In genomic region chr11:61155312-61155711, GRCh38 we compare ENCODE assay signal across 16 cellular contexts. TPM values are rescaled to one million over a fixed set of nuclear protein-coding genes. Genes with fewer than 3 reads are reported as not detected.
DNase-seq lines count a peak whose midpoint lies in the region; ATAC-seq, FAIRE-seq and TF ChIP-seq lines count a peak whose summit lies in the region.
"Had no signal": no experiment of that assay in that cellular context is flagged by ENCODE, and none has a peak within 500 bp of the region (broad histone marks: within the 10 kb centered on the region; RNA-seq: fewer than 3 reads in every experiment).

No MANE protein-coding gene starts in this region.

- FAIRE-seq in HepG2 (lab: Jason Lieb, UNC), result no peak
- FAIRE-seq in K562 (lab: Jason Lieb, UNC), result no peak
- FAIRE-seq: H54 had no signal

- H3K9me3 ChIP-seq in HepG2 (ENCODE audit: low read length) (no peaks in the 10 kb centered on the region), right lobe of liver (no peaks in the 10 kb centered on the region), K562 (replicated peaks; ENCODE audit: control insufficient read depth, insufficient read depth, low read depth, low read length) (peaks cover 3% of the 10 kb centered on the region; the same call in 1 of the 2 replicates), trophoblast cell (ENCODE audit: insufficient read depth, low read depth, low read length) (no peaks in the 10 kb centered on the region)

- H3K18ac ChIP-seq in trophoblast cell (ENCODE audit: low read length), result no peak overlapping the region

- H4K12ac ChIP-seq in trophoblast cell (ENCODE audit: low read depth, low read length), result no peak overlapping the region

- CTCF ChIA-PET in HepG2 (lab: Yijun Ruan, JAX; ENCODE audit: low intra/inter-chr PET ratio, low total read pairs), result no interaction called here
- CTCF ChIA-PET in K562 (lab: Yijun Ruan, JAX; ENCODE audit: low intra/inter-chr PET ratio), result no interaction called here

- no peak overlapping the region for H3K4me3 ChIP-seq in HepG2 (replicated peaks in 1 of 3; ENCODE audit: insufficient read depth in 1 of 3, low read depth in 2 of 3, low read length in 3 of 3)
- H3K4me3 ChIP-seq in right lobe of liver, result no peak overlapping the region
- H3K4me3 ChIP-seq in K562, result no peak overlapping the region
- H3K4me3 ChIP-seq in trophoblast cell (ENCODE audit: low read depth, low read length), result no peak overlapping the region
- H3K4me3 ChIP-seq: GM23248 had no signal

- TF ChIP-seq RAD21 in HepG2 (CRISPR knock-in tag; IDR thresholded peaks at IDR 0.05) (no peak), K562 (CRISPR knock-in tag; conservative IDR thresholded peaks at IDR 0.05 in 1 of 2, IDR thresholded peaks at IDR 0.05 in 1 of 2) (no peak)

- H3K27me3 ChIP-seq in HepG2 (ENCODE audit: control insufficient read depth in 1 of 2, insufficient read depth in 2 of 2, low read length in 2 of 2) (no peaks in the 10 kb centered on the region), right lobe of liver (no peaks in the 10 kb centered on the region), K562 (ENCODE audit: control insufficient read depth in 2 of 2, insufficient read depth in 2 of 2, low read length in 2 of 2) (no peaks in the 10 kb centered on the region), trophoblast cell (ENCODE audit: insufficient read depth, low read length) (no peaks in the 10 kb centered on the region), foreskin keratinocyte (no peaks in the 10 kb centered on the region)

- no peak overlapping the region for H3K14ac ChIP-seq in trophoblast cell (ENCODE audit: low read length)

- intact Hi-C loops in HepG2 (cut with micrococcal nuclease; ENCODE audit: unreplicated experiment) (no loop called here), right lobe of liver (cut with DNase I) (no loop called here), K562 (cut with micrococcal nuclease) (no loop called here)

- no peak overlapping the region for H2AK5ac ChIP-seq in trophoblast cell (ENCODE audit: low read length)

- H2BK120ac ChIP-seq in trophoblast cell (ENCODE audit: insufficient read depth, low read length, poor library complexity), result no peak overlapping the region

- POLR2A ChIA-PET in HepG2 (lab: Yijun Ruan, JAX) (no interaction called here), K562 (lab: Yijun Ruan, JAX) (interaction anchor here (0.7 kb wide), 1 partner anchor 173 kb away, joined by 3 read pairs; no protein-coding TSS in a partner anchor)

- no peak overlapping the region for H3K9ac ChIP-seq in HepG2 (ENCODE audit: insufficient read depth, low read depth, low read length)
- no peak overlapping the region for H3K9ac ChIP-seq in K562 (ENCODE audit: insufficient read depth in 1 of 2, low read depth in 2 of 2, low read length in 2 of 2)
- no peak overlapping the region for H3K9ac ChIP-seq in trophoblast cell (ENCODE audit: low read length)
- H3K9ac ChIP-seq: GM23248 had no signal

- 97% methylated on average over 1 of the region's 1 CpG for WGBS in HepG2 (ENCODE audit: low lambda C conversion rate)
- WGBS in right lobe of liver (ENCODE audit: insufficient coverage, low coverage, low lambda C conversion rate, missing lambda C conversion rate), result 100% methylated on average over 1 of the region's 1 CpG
- 93% methylated on average over 1 of the region's 1 CpG for WGBS in K562 (ENCODE audit: insufficient coverage, low coverage, missing lambda C conversion rate)
- WGBS in trophoblast cell (ENCODE audit: extremely low coverage, insufficient coverage, insufficient read length), result no CpG with 5 or more reads among the region's 1 CpG

- H2BK12ac ChIP-seq in trophoblast cell (ENCODE audit: low read length), result no peak overlapping the region

- no peak overlapping the region for H2BK5ac ChIP-seq in trophoblast cell (ENCODE audit: low read depth, low read length, poor library complexity)

- H4K8ac ChIP-seq in trophoblast cell (ENCODE audit: low read depth, low read length), result no peak overlapping the region

- ATAC-seq in HepG2 (no peak), right lobe of liver (no peak), K562 (no peak), foreskin keratinocyte (no peak), GM21723 (IDR thresholded peaks at IDR 0.05; ENCODE audit: unreplicated experiment) (no peak)
- ATAC-seq: CD8-positive, alpha-beta T cell had no signal

- no peak overlapping the region for H4K91ac ChIP-seq in trophoblast cell (ENCODE audit: low read depth, low read length)

- H3K36me3 ChIP-seq in HepG2 (replicated peaks in 1 of 2; ENCODE audit: control insufficient read depth in 1 of 2, insufficient read depth in 2 of 2, low read length in 2 of 2) (peaks cover 0 to 13% of the 10 kb centered on the region in 2 experiments; a peak in 1 of 5 replicates), right lobe of liver (no peaks in the 10 kb centered on the region), K562 (ENCODE audit: control insufficient read depth, insufficient read depth, low read length) (peaks cover 25% of the 10 kb centered on the region; the same call in 2 of the 3 replicates), trophoblast cell (ENCODE audit: control insufficient read depth in 1 of 2, insufficient read depth in 2 of 2, low read length in 2 of 2) (peaks cover 0 to 2% of the 10 kb centered on the region in 2 experiments)

- H3K23ac ChIP-seq in trophoblast cell (ENCODE audit: low read length), result no peak overlapping the region

- no peak for TF ChIP-seq EP300 in HepG2 (IDR thresholded peaks at IDR 0.05; ENCODE audit: low read depth in 2 of 2, low read length in 2 of 2)
- no peak for TF ChIP-seq EP300 in HepG2 (CRISPR knock-in tag; IDR thresholded peaks at IDR 0.05; ENCODE audit: borderline replicate concordance)
- TF ChIP-seq EP300 in K562 (IDR thresholded peaks at IDR 0.05; ENCODE audit: low read length), result no peak

- peaks cover 14% of the 10 kb centered on the region for H3K79me1 ChIP-seq in trophoblast cell (ENCODE audit: low read length)

- TF ChIP-seq CTCF in HepG2 (CRISPR knock-in tag; IDR thresholded peaks at IDR 0.05) (no peak), right lobe of liver (IDR thresholded peaks at IDR 0.05) (no peak), K562 (IDR thresholded peaks at IDR 0.05 in 2 of 3, conservative IDR thresholded peaks at IDR 0.05 in 1 of 3; ENCODE audit: insufficient read depth in 2 of 3, low read depth in 1 of 3, low read length in 3 of 3) (no peak), foreskin keratinocyte (conservative IDR thresholded peaks at IDR 0.05) (no peak)

- H4K20me1 ChIP-seq in HepG2 (ENCODE audit: insufficient read depth, low read length) (peaks cover 9% of the 10 kb centered on the region), K562 (replicated peaks; ENCODE audit: control insufficient read depth, insufficient read depth, low read length) (peaks cover 18% of the 10 kb centered on the region)

- H3K4me1 ChIP-seq in HepG2 (ENCODE audit: insufficient read depth, low read length) (peaks cover 65% of the 10 kb centered on the region), right lobe of liver (peaks cover 0 to 18% (median 0%) of the 10 kb centered on the region in 4 donors), K562 (replicated peaks in 1 of 2; ENCODE audit: control insufficient read depth in 2 of 2, insufficient read depth in 2 of 2, low read length in 2 of 2) (peaks cover 27 to 36% of the 10 kb centered on the region in 2 experiments), trophoblast cell (ENCODE audit: control insufficient read depth in 1 of 2, insufficient read depth in 2 of 2, low read length in 2 of 2) (peaks cover 27 to 31% of the 10 kb centered on the region in 2 experiments), foreskin keratinocyte (peaks cover 25% of the 10 kb centered on the region)

- TF ChIP-seq POLR2A in HepG2 (IDR thresholded peaks at IDR 0.05; ENCODE audit: insufficient read depth in 1 of 2, low read depth in 2 of 2, low read length in 2 of 2), result no peak
- no peak for TF ChIP-seq POLR2A in right lobe of liver (IDR thresholded peaks at IDR 0.05)
- no peak for TF ChIP-seq POLR2A in K562 (conservative IDR thresholded peaks at IDR 0.05)

- H2AFZ ChIP-seq in HepG2 (ENCODE audit: low read length), result no peak overlapping the region
- H2AFZ ChIP-seq in K562 (ENCODE audit: low read depth, low read length), result no peak overlapping the region
- no peak overlapping the region for H2AFZ ChIP-seq in trophoblast cell (ENCODE audit: insufficient read depth, low read length, poor library complexity)
- H2AFZ ChIP-seq: GM23248 had no signal

- BruUV-seq in HepG2 (replicated peaks; lab: Mats Ljungman, UMichigan) (no TSS peak), K562 (replicated peaks; lab: Mats Ljungman, UMichigan) (no TSS peak)

- peak overlapping the region; percentile 50 for H3K4ac ChIP-seq in trophoblast cell (ENCODE audit: low read depth, low read length)

- DNase-seq in HepG2 (ENCODE audit: low spot score) (no peak), right lobe of liver (no peak), K562 (ENCODE audit: extremely low read depth in 1 of 4, low spot score in 3 of 4) (no peak), trophoblast cell (no peak), activated gamma-delta T cell (lab: John Stamatoyannopoulos, UW) (no peak), foreskin keratinocyte (no peak)
- DNase-seq: CD8-positive, alpha-beta T cell; COR-L47; DMS53; GF-D8; GM23248 had no signal

- H3K9me1 ChIP-seq in K562 (ENCODE audit: control insufficient read depth, insufficient read depth, low read length), result peaks cover 6% of the 10 kb centered on the region

- H3K79me2 ChIP-seq in HepG2 (ENCODE audit: insufficient read depth, low read length) (peaks cover 42% of the 10 kb centered on the region), K562 (ENCODE audit: control insufficient read depth, insufficient read depth, low read length) (peaks cover 90% of the 10 kb centered on the region), trophoblast cell (ENCODE audit: control insufficient read depth, insufficient read depth, low read length, poor library complexity) (peaks cover 20% of the 10 kb centered on the region)

- in situ Hi-C loops in HepG2 (cut with HindIII; ENCODE audit: extremely low pct_ligation_motif_present, low pct_unique_long_range_greater_than_20kb), result no loop called here
- in situ Hi-C loops in K562 (cut with MboI), result no loop called here

- H3K4me2 ChIP-seq in HepG2 (ENCODE audit: low read depth, low read length) (no peak overlapping the region), K562 (ENCODE audit: insufficient read depth, low read length) (no peak overlapping the region), trophoblast cell (ENCODE audit: low read length) (no peak overlapping the region)

- H3K27ac ChIP-seq in HepG2 (ENCODE audit: extremely low read length, insufficient read depth, low read length), result no peak overlapping the region
- H3K27ac ChIP-seq in right lobe of liver, result no peak overlapping the region
- no peak overlapping the region for H3K27ac ChIP-seq in K562 (ENCODE audit: extremely low read depth, low read depth, low read length)
- no peak overlapping the region for H3K27ac ChIP-seq in trophoblast cell (ENCODE audit: low read depth, low read length)
- H3K27ac ChIP-seq in foreskin keratinocyte, result no peak overlapping the region
- H3K27ac ChIP-seq: 22Rv1, GM23248 had no signal

RNA-seq across cellular contexts. Expression of gene VPS37C, which starts 5.9 kb away (rescaled TPM):
- total RNA-seq in HepG2 (2016; rRNA removed; fragmentation: Illumina TruSeq; extraction: Trizol) (8.0 and 8.8 TPM in 2 replicates), right lobe of liver (1 to 10 TPM; 4.6 to 7.6 (median 6.0) TPM), K562 (2014; rRNA removed) (12.4 and 17.3 TPM in 2 replicates), K562 (2014; rRNA removed; fragmentation: Illumina TruSeq; extraction: Trizol) (6.7 and 7.1 TPM in 2 replicates), K562 (2015; rRNA removed; fragmentation: Illumina TruSeq; extraction: Trizol) (10.7 and 10.8 TPM in 2 replicates), K562 (2021) (23.9 and 29.8 TPM in 2 replicates), foreskin keratinocyte (11.5 and 14.2 TPM in 2 replicates)
- total RNA-seq in HepG2 (2016; cell fraction: cytosol; rRNA removed; fragmentation: Illumina TruSeq; extraction: Trizol; ENCODE audit: low read depth), result 5.5 and 8.1 TPM in 2 replicates
- 6.1 and 10.4 TPM in 2 replicates for total RNA-seq in HepG2 (2016; cell fraction: insoluble cytoplasmic fraction; rRNA removed; fragmentation: Illumina TruSeq; extraction: Trizol)
- 9.9 and 11.8 TPM in 2 replicates for total RNA-seq in HepG2 (2016; cell fraction: membrane; rRNA removed; fragmentation: Illumina TruSeq; extraction: Trizol)
- total RNA-seq in HepG2 (2016; cell fraction: nucleus; rRNA removed; fragmentation: Illumina TruSeq; extraction: Trizol), result 6.8 and 8.7 TPM in 2 replicates
- polyA plus RNA-seq in HepG2 (2011; rRNA removed) (7.5 and 8.8 TPM in 2 replicates), K562 (2011; rRNA removed) (11.5 and 15.1 TPM in 2 replicates), K562 (2014; fragmentation: Illumina TruSeq; extraction: Trizol) (12.8 and 17.1 TPM in 2 replicates), K562 (2014; fragmentation: Nextera tagmentation; extraction: Ambion mirVana) (under 1 TPM; 0.62 to 0.96 TPM), K562 (2014; rRNA removed) (16.4 and 18.2 TPM in 2 replicates), foreskin keratinocyte (11.1 TPM in 2 replicates)
- polyA plus RNA-seq in HepG2 (2011; cell fraction: cytosol; rRNA removed), result 7.1 and 8.8 TPM in 2 replicates
- 17.8 and 18.7 TPM in 2 replicates for polyA plus RNA-seq in HepG2 (2011; cell fraction: nucleus; rRNA removed)
- 9.1 and 10.1 TPM in 2 replicates for polyA plus RNA-seq in HepG2 (2012)
- polyA plus RNA-seq in HepG2 (2016; cell fraction: cytosol; fragmentation: Illumina TruSeq; extraction: Trizol; ENCODE audit: low read depth), result 3.4 and 4.2 TPM in 2 replicates
- polyA plus RNA-seq in HepG2 (2016; cell fraction: insoluble cytoplasmic fraction; fragmentation: Illumina TruSeq; extraction: Trizol; ENCODE audit: low read depth), result 8.1 and 12.2 TPM in 2 replicates
- polyA plus RNA-seq in HepG2 (2016; cell fraction: membrane; fragmentation: Illumina TruSeq; extraction: Trizol; ENCODE audit: low read depth), result 8.7 and 10.6 TPM in 2 replicates
- 14.6 and 15.9 TPM in 2 replicates for polyA plus RNA-seq in HepG2 (2016; cell fraction: nucleus; fragmentation: Illumina TruSeq; extraction: Trizol; ENCODE audit: insufficient read depth, low read depth)
- 9.3 and 11.0 TPM in 2 replicates for polyA minus RNA-seq in HepG2 (2011; rRNA and poly(A)+ RNA removed; ENCODE audit: low replicate concordance)
- 2.6 and 4.1 TPM in 2 replicates for polyA minus RNA-seq in HepG2 (2011; cell fraction: cytosol; rRNA and poly(A)+ RNA removed)
- polyA minus RNA-seq in HepG2 (2011; cell fraction: nucleus; rRNA and poly(A)+ RNA removed), result 7.6 and 10.3 TPM in 2 replicates
- total RNA-seq in K562 (2011; cell fraction: chromatin; rRNA removed; ENCODE audit: low replicate concordance), result 39.7 and 60.4 TPM in 2 replicates
- total RNA-seq in K562 (2011; cell fraction: nucleolus; rRNA removed), result 29.2 and 34.2 TPM in 2 replicates
- 49.8 and 67.2 TPM in 2 replicates for total RNA-seq in K562 (2011; cell fraction: nucleoplasm; rRNA removed)
- polyA plus RNA-seq in K562 (2011; cell fraction: cytosol; rRNA removed), result 11.9 and 17.4 TPM in 2 replicates
- polyA plus RNA-seq in K562 (2011; cell fraction: nucleus; rRNA removed), result 21.3 and 30.6 TPM in 2 replicates
- 15.8 and 22.0 TPM in 2 replicates for polyA plus RNA-seq in K562 (2012)
- polyA minus RNA-seq in K562 (2011; rRNA and poly(A)+ RNA removed), result 7.0 and 7.7 TPM in 2 replicates
- 8.0 and 9.2 TPM in 2 replicates for polyA minus RNA-seq in K562 (2011; cell fraction: cytosol; rRNA and poly(A)+ RNA removed)
- 9.4 and 13.2 TPM in 2 replicates for polyA minus RNA-seq in K562 (2011; cell fraction: nucleus; rRNA and poly(A)+ RNA removed)
- 26.9 and 27.6 TPM in 2 replicates for polyA plus RNA-seq in trophoblast cell (2013)

RNA-seq across cellular contexts. Expression of gene PGA3, which starts 48.0 kb away (rescaled TPM):
- total RNA-seq in HepG2 (2016; rRNA removed; fragmentation: Illumina TruSeq; extraction: Trizol) (not detected in 2 replicates), right lobe of liver (under 1 TPM in 3 of 6 experiments, not detected in 3; 0.15 to 0.55 (median 0.23) TPM), K562 (2014; rRNA removed) (0.18 TPM in 1 of 2 replicates, not detected in the other), K562 (2014; rRNA removed; fragmentation: Illumina TruSeq; extraction: Trizol) (0.15 TPM in 1 of 2 replicates, not detected in the other), K562 (2015; rRNA removed; fragmentation: Illumina TruSeq; extraction: Trizol) (not detected in 2 replicates), K562 (2021) (0.18 and 0.51 TPM in 2 replicates), foreskin keratinocyte (not detected in 2 replicates)
- not detected in 2 replicates for total RNA-seq in HepG2 (2016; cell fraction: cytosol; rRNA removed; fragmentation: Illumina TruSeq; extraction: Trizol; ENCODE audit: low read depth)
- total RNA-seq in HepG2 (2016; cell fraction: insoluble cytoplasmic fraction; rRNA removed; fragmentation: Illumina TruSeq; extraction: Trizol), result not detected in 2 replicates
- total RNA-seq in HepG2 (2016; cell fraction: membrane; rRNA removed; fragmentation: Illumina TruSeq; extraction: Trizol), result not detected in 2 replicates
- not detected in 2 replicates for total RNA-seq in HepG2 (2016; cell fraction: nucleus; rRNA removed; fragmentation: Illumina TruSeq; extraction: Trizol)
- polyA plus RNA-seq in HepG2 (2011; rRNA removed) (not detected in 2 replicates), K562 (2011; rRNA removed) (not detected in 2 replicates), K562 (2014; fragmentation: Illumina TruSeq; extraction: Trizol) (not detected in 2 replicates), K562 (2014; fragmentation: Nextera tagmentation; extraction: Ambion mirVana) (not detected), K562 (2014; rRNA removed) (not detected in 2 replicates), foreskin keratinocyte (not detected in 2 replicates)
- polyA plus RNA-seq in HepG2 (2011; cell fraction: cytosol; rRNA removed), result not detected in 2 replicates
- polyA plus RNA-seq in HepG2 (2011; cell fraction: nucleus; rRNA removed), result not detected in 2 replicates
- not detected in 2 replicates for polyA plus RNA-seq in HepG2 (2012)
- polyA plus RNA-seq in HepG2 (2016; cell fraction: cytosol; fragmentation: Illumina TruSeq; extraction: Trizol; ENCODE audit: low read depth), result not detected in 2 replicates
- polyA plus RNA-seq in HepG2 (2016; cell fraction: insoluble cytoplasmic fraction; fragmentation: Illumina TruSeq; extraction: Trizol; ENCODE audit: low read depth), result not detected in 2 replicates
- polyA plus RNA-seq in HepG2 (2016; cell fraction: membrane; fragmentation: Illumina TruSeq; extraction: Trizol; ENCODE audit: low read depth), result not detected in 2 replicates
- polyA plus RNA-seq in HepG2 (2016; cell fraction: nucleus; fragmentation: Illumina TruSeq; extraction: Trizol; ENCODE audit: insufficient read depth, low read depth), result not detected in 2 replicates
- not detected in 2 replicates for polyA minus RNA-seq in HepG2 (2011; rRNA and poly(A)+ RNA removed; ENCODE audit: low replicate concordance)
- not detected in 2 replicates for polyA minus RNA-seq in HepG2 (2011; cell fraction: cytosol; rRNA and poly(A)+ RNA removed)
- polyA minus RNA-seq in HepG2 (2011; cell fraction: nucleus; rRNA and poly(A)+ RNA removed), result not detected in 2 replicates
- not detected in 2 replicates for total RNA-seq in K562 (2011; cell fraction: chromatin; rRNA removed; ENCODE audit: low replicate concordance)
- not detected in 2 replicates for total RNA-seq in K562 (2011; cell fraction: nucleolus; rRNA removed)
- total RNA-seq in K562 (2011; cell fraction: nucleoplasm; rRNA removed), result not detected in 2 replicates
- not detected in 2 replicates for polyA plus RNA-seq in K562 (2011; cell fraction: cytosol; rRNA removed)
- 0.26 TPM in 1 of 2 replicates, not detected in the other for polyA plus RNA-seq in K562 (2011; cell fraction: nucleus; rRNA removed)
- polyA plus RNA-seq in K562 (2012), result not detected in 2 replicates
- not detected in 2 replicates for polyA minus RNA-seq in K562 (2011; rRNA and poly(A)+ RNA removed)
- polyA minus RNA-seq in K562 (2011; cell fraction: cytosol; rRNA and poly(A)+ RNA removed), result not detected in 2 replicates
- not detected in 2 replicates for polyA minus RNA-seq in K562 (2011; cell fraction: nucleus; rRNA and poly(A)+ RNA removed)
- polyA plus RNA-seq in trophoblast cell (2013), result not detected in 2 replicates
- total RNA-seq: A673; CD8-positive, alpha-beta T cell; GM23248 had no signal
- polyA plus RNA-seq: BJ, GM23248 had no signal

RNA-seq across cellular contexts. Expression of gene CD5, which starts 53.0 kb away (rescaled TPM):
- total RNA-seq in HepG2 (2016; rRNA removed; fragmentation: Illumina TruSeq; extraction: Trizol) (not detected in 2 replicates), right lobe of liver (under 1 TPM; 0.12 to 0.56 (median 0.35) TPM), K562 (2014; rRNA removed) (not detected in 2 replicates), K562 (2014; rRNA removed; fragmentation: Illumina TruSeq; extraction: Trizol) (not detected in 2 replicates), K562 (2015; rRNA removed; fragmentation: Illumina TruSeq; extraction: Trizol) (not detected in 2 replicates), K562 (2021) (0.35 and 0.40 TPM in 2 replicates), foreskin keratinocyte (not detected in 2 replicates)
- total RNA-seq in HepG2 (2016; cell fraction: cytosol; rRNA removed; fragmentation: Illumina TruSeq; extraction: Trizol; ENCODE audit: low read depth), result not detected in 2 replicates
- total RNA-seq in HepG2 (2016; cell fraction: insoluble cytoplasmic fraction; rRNA removed; fragmentation: Illumina TruSeq; extraction: Trizol), result not detected in 2 replicates
- not detected in 2 replicates for total RNA-seq in HepG2 (2016; cell fraction: membrane; rRNA removed; fragmentation: Illumina TruSeq; extraction: Trizol)
- total RNA-seq in HepG2 (2016; cell fraction: nucleus; rRNA removed; fragmentation: Illumina TruSeq; extraction: Trizol), result not detected in 2 replicates
- polyA plus RNA-seq in HepG2 (2011; rRNA removed) (not detected in 2 replicates), K562 (2011; rRNA removed) (not detected in 2 replicates), K562 (2014; fragmentation: Illumina TruSeq; extraction: Trizol) (not detected in 2 replicates), K562 (2014; fragmentation: Nextera tagmentation; extraction: Ambion mirVana) (not detected), K562 (2014; rRNA removed) (not detected in 2 replicates), foreskin keratinocyte (not detected in 2 replicates)
- not detected in 2 replicates for polyA plus RNA-seq in HepG2 (2011; cell fraction: cytosol; rRNA removed)
- not detected in 2 replicates for polyA plus RNA-seq in HepG2 (2011; cell fraction: nucleus; rRNA removed)
- polyA plus RNA-seq in HepG2 (2012), result not detected in 2 replicates
- polyA plus RNA-seq in HepG2 (2016; cell fraction: cytosol; fragmentation: Illumina TruSeq; extraction: Trizol; ENCODE audit: low read depth), result not detected in 2 replicates
- not detected in 2 replicates for polyA plus RNA-seq in HepG2 (2016; cell fraction: insoluble cytoplasmic fraction; fragmentation: Illumina TruSeq; extraction: Trizol; ENCODE audit: low read depth)
- not detected in 2 replicates for polyA plus RNA-seq in HepG2 (2016; cell fraction: membrane; fragmentation: Illumina TruSeq; extraction: Trizol; ENCODE audit: low read depth)
- not detected in 2 replicates for polyA plus RNA-seq in HepG2 (2016; cell fraction: nucleus; fragmentation: Illumina TruSeq; extraction: Trizol; ENCODE audit: insufficient read depth, low read depth)
- not detected in 2 replicates for polyA minus RNA-seq in HepG2 (2011; rRNA and poly(A)+ RNA removed; ENCODE audit: low replicate concordance)
- polyA minus RNA-seq in HepG2 (2011; cell fraction: cytosol; rRNA and poly(A)+ RNA removed), result not detected in 2 replicates
- polyA minus RNA-seq in HepG2 (2011; cell fraction: nucleus; rRNA and poly(A)+ RNA removed), result not detected in 2 replicates
- total RNA-seq in K562 (2011; cell fraction: chromatin; rRNA removed; ENCODE audit: low replicate concordance), result not detected in 2 replicates
- not detected in 2 replicates for total RNA-seq in K562 (2011; cell fraction: nucleolus; rRNA removed)
- not detected in 2 replicates for total RNA-seq in K562 (2011; cell fraction: nucleoplasm; rRNA removed)
- not detected in 2 replicates for polyA plus RNA-seq in K562 (2011; cell fraction: cytosol; rRNA removed)
- not detected in 2 replicates for polyA plus RNA-seq in K562 (2011; cell fraction: nucleus; rRNA removed)
- 0.05 and 0.08 TPM in 2 replicates for polyA plus RNA-seq in K562 (2012)
- polyA minus RNA-seq in K562 (2011; rRNA and poly(A)+ RNA removed), result not detected in 2 replicates
- polyA minus RNA-seq in K562 (2011; cell fraction: cytosol; rRNA and poly(A)+ RNA removed), result not detected in 2 replicates
- not detected in 2 replicates for polyA minus RNA-seq in K562 (2011; cell fraction: nucleus; rRNA and poly(A)+ RNA removed)
- polyA plus RNA-seq in trophoblast cell (2013), result 0.01 TPM in 1 of 2 replicates, not detected in the other
- total RNA-seq: A673, GM23248 had no signal
- polyA plus RNA-seq: BJ, GM23248 had no signal

Comparison
In these comparisons a context has a peak if more than half of its experiments do, and no peak if none do; other contexts are left out.
1. Of the 241 proteins assayed by ChIP-seq in both HepG2 and K562: peak only in HepG2: none; only in K562: CBX1, CBX5 and NBN; in both: none; in neither: 235; mixed calls (peak in some experiments, not most) for 3.